ENCODE assay signal across 8 cellular contexts in the genomic region with DNA sequence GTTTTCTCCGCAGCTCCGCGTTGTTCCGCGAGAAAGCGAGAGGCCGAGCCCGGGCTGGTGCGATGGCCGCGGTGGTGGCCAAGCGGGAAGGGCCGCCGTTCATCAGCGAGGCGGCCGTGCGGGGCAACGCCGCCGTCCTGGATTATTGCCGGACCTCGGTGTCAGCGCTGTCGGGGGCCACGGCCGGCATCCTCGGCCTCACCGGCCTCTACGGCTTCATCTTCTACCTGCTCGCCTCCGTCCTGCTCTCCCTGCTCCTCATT. TPM values are rescaled to one million over a fixed set of nuclear protein-coding genes. Genes with fewer than 3 reads are reported as not detected.
DNase-seq lines count a peak whose midpoint lies in the region; TF ChIP-seq lines count a peak whose summit lies in the region.

No MANE protein-coding gene starts in this region.

- DNase-seq in cardiac muscle cell (ENCODE audit: low read depth in 1 of 2, low spot score in 1 of 2) (no peak), cardiac septum (ENCODE audit: low spot score) (no peak), type B pancreatic cell (ENCODE audit: extremely low spot score, unreplicated experiment) (no peak), DMS153 treated with DMSO at 0.1 percent for 48 hours (lab: John Stamatoyannopoulos, UW; ENCODE audit: unreplicated experiment) (no peak), pons (ENCODE audit: low spot score) (no peak), NCI-H2227 treated with DMSO at 0.1 percent for 48 hours (lab: John Stamatoyannopoulos, UW) (no peak)
- no peak for DNase-seq in activated T-helper 1 cell treated with anti-CD3 and anti-CD28 coated beads, Interleukin-12 subunit alpha, Interleukin-12 subunit beta, Interleukin-2, Interleukin-4 antibody, amounts not matched to agents 30 ng/mL and 10 ng/mL and 1 ng/mL, durations not matched to agents 14 hours and 24 hours and 36 hours (ENCODE audit: low spot score)

- H3K9me3 Mint-ChIP-seq in activated T-helper 1 cell treated with anti-CD3 and anti-CD28 coated beads, Interleukin-12 subunit alpha, Interleukin-12 subunit beta, Interleukin-2, Interleukin-4 antibody, amounts not matched to agents 30 ng/mL and 10 ng/mL and 1 ng/mL, durations not matched to agents 14 hours and 24 hours and 36 hours = no peaks in the 10 kb centered on the region
- no peaks in the 10 kb centered on the region for H3K9me3 Mint-ChIP-seq in type B pancreatic cell

- peaks cover 11% of the 10 kb centered on the region for H3K4me1 ChIP-seq in cardiac muscle cell (ENCODE audit: low read depth)

- TF ChIP-seq CTCF in cardiac muscle cell (IDR thresholded peaks at IDR 0.05; ENCODE audit: low read depth, low read length) (no peak), type B pancreatic cell (conservative IDR thresholded peaks at IDR 0.05) (no peak)

- peak overlapping the region; percentile 97 for H3K27ac Mint-ChIP-seq in activated T-helper 1 cell treated with anti-CD3 and anti-CD28 coated beads, Interleukin-12 subunit alpha, Interleukin-12 subunit beta, Interleukin-2, Interleukin-4 antibody, amounts not matched to agents 30 ng/mL and 10 ng/mL and 1 ng/mL, durations not matched to agents 14 hours and 24 hours and 36 hours
- peak overlapping the region; percentile 98 for H3K27ac Mint-ChIP-seq in type B pancreatic cell

- H3K27me3 ChIP-seq in cardiac muscle cell (no peaks in the 10 kb centered on the region), layer of hippocampus (ENCODE audit: control insufficient read depth, insufficient read depth, low read length) (no peaks in the 10 kb centered on the region)

- peak overlapping the region; percentile 95 for H3K27ac ChIP-seq in cardiac muscle cell
- peak overlapping the region; percentile 88 for H3K27ac ChIP-seq in layer of hippocampus (ENCODE audit: low read depth, low read length)

- no peaks in the 10 kb centered on the region for H3K9me3 ChIP-seq in cardiac muscle cell (ENCODE audit: low read depth)

- peaks cover 6% of the 10 kb centered on the region for H3K36me3 ChIP-seq in cardiac muscle cell

- peaks cover 21% of the 10 kb centered on the region for H3K4me1 Mint-ChIP-seq in activated T-helper 1 cell treated with anti-CD3 and anti-CD28 coated beads, Interleukin-12 subunit alpha, Interleukin-12 subunit beta, Interleukin-2, Interleukin-4 antibody, amounts not matched to agents 30 ng/mL and 10 ng/mL and 1 ng/mL, durations not matched to agents 14 hours and 24 hours and 36 hours (ENCODE audit: low read depth)
- peaks cover 25% of the 10 kb centered on the region for H3K4me1 Mint-ChIP-seq in type B pancreatic cell (ENCODE audit: unreplicated experiment)

- H3K4me3 Mint-ChIP-seq in activated T-helper 1 cell treated with anti-CD3 and anti-CD28 coated beads, Interleukin-12 subunit alpha, Interleukin-12 subunit beta, Interleukin-2, Interleukin-4 antibody, amounts not matched to agents 30 ng/mL and 10 ng/mL and 1 ng/mL, durations not matched to agents 14 hours and 24 hours and 36 hours = peak overlapping the region; percentile 98
- peak overlapping the region; percentile 98 for H3K4me3 Mint-ChIP-seq in type B pancreatic cell

- peaks cover 19% of the 10 kb centered on the region for H3K36me3 Mint-ChIP-seq in activated T-helper 1 cell treated with anti-CD3 and anti-CD28 coated beads, Interleukin-12 subunit alpha, Interleukin-12 subunit beta, Interleukin-2, Interleukin-4 antibody, amounts not matched to agents 30 ng/mL and 10 ng/mL and 1 ng/mL, durations not matched to agents 14 hours and 24 hours and 36 hours (ENCODE audit: low read depth)
- peaks cover 4% of the 10 kb centered on the region for H3K36me3 Mint-ChIP-seq in type B pancreatic cell

- intact Hi-C loops in cardiac septum (cut with DNase I) = loop anchor here (10.0 kb wide), 1 partner anchor 134 kb away; no protein-coding TSS in a partner anchor
- intact Hi-C loops in activated T-helper 1 cell treated with anti-CD3 and anti-CD28 coated beads, Interleukin-12 subunit alpha, Interleukin-12 subunit beta, Interleukin-2, Interleukin-4 antibody, amounts not matched to agents 30 ng/mL and 10 ng/mL and 1 ng/mL, durations not matched to agents 14 hours and 24 hours and 36 hours (cut with micrococcal nuclease) = loop anchor here (2.0 to 5.0 kb wide), 2 partner anchors 26 to 223 kb away; a partner anchor contains a TSS

- peak overlapping the region; percentile 78 for H3K4me3 ChIP-seq in cardiac muscle cell

- peaks cover 2% of the 10 kb centered on the region for H3K27me3 Mint-ChIP-seq in activated T-helper 1 cell treated with anti-CD3 and anti-CD28 coated beads, Interleukin-12 subunit alpha, Interleukin-12 subunit beta, Interleukin-2, Interleukin-4 antibody, amounts not matched to agents 30 ng/mL and 10 ng/mL and 1 ng/mL, durations not matched to agents 14 hours and 24 hours and 36 hours (ENCODE audit: insufficient read depth)
- H3K27me3 Mint-ChIP-seq in type B pancreatic cell = no peaks in the 10 kb centered on the region

RNA-seq across cellular contexts. Expression of a gene that starts 0.4 kb away (rescaled TPM):
- total RNA-seq in cardiac muscle cell (56.0 and 91.8 TPM in 2 replicates), cardiac septum (54.0 TPM), type B pancreatic cell (ENCODE audit: low replicate concordance) (38.6 and 46.6 TPM in 2 replicates)
- 154 and 165 TPM in 2 replicates for polyA plus RNA-seq in cardiac muscle cell
- 63.6 and 73.3 TPM in 2 replicates for total RNA-seq in activated T-helper 1 cell treated with anti-CD3 and anti-CD28 coated beads, Interleukin-12 subunit alpha, Interleukin-12 subunit beta, Interleukin-2, Interleukin-4 antibody, amounts not matched to agents 30 ng/mL and 10 ng/mL and 1 ng/mL, durations not matched to agents 14 hours and 24 hours and 36 hours

RNA-seq across cellular contexts. Expression of a gene that starts 0.6 kb away (rescaled TPM):
- total RNA-seq in cardiac muscle cell = 141 and 232 TPM in 2 replicates
- 155 and 286 TPM in 2 replicates for polyA plus RNA-seq in cardiac muscle cell
- 158 TPM for total RNA-seq in cardiac septum
- total RNA-seq in activated T-helper 1 cell treated with anti-CD3 and anti-CD28 coated beads, Interleukin-12 subunit alpha, Interleukin-12 subunit beta, Interleukin-2, Interleukin-4 antibody, amounts not matched to agents 30 ng/mL and 10 ng/mL and 1 ng/mL, durations not matched to agents 14 hours and 24 hours and 36 hours = 29.3 and 30.1 TPM in 2 replicates
- total RNA-seq in type B pancreatic cell (ENCODE audit: low replicate concordance) = 91.2 and 138 TPM in 2 replicates

RNA-seq across cellular contexts. Expression of a gene that starts 26.9 kb away (rescaled TPM):
- total RNA-seq in cardiac muscle cell (0.09 and 0.46 TPM in 2 replicates), cardiac septum (37.9 TPM), type B pancreatic cell (ENCODE audit: low replicate concordance) (0.69 and 1.3 TPM in 2 replicates)
- 0.46 TPM in 1 of 2 replicates, not detected in the other for polyA plus RNA-seq in cardiac muscle cell
- 133 and 143 TPM in 2 replicates for total RNA-seq in activated T-helper 1 cell treated with anti-CD3 and anti-CD28 coated beads, Interleukin-12 subunit alpha, Interleukin-12 subunit beta, Interleukin-2, Interleukin-4 antibody, amounts not matched to agents 30 ng/mL and 10 ng/mL and 1 ng/mL, durations not matched to agents 14 hours and 24 hours and 36 hours

RNA-seq across cellular contexts. Expression of a gene that starts 32.5 kb away (rescaled TPM):
- 17.0 and 21.1 TPM in 2 replicates for total RNA-seq in cardiac muscle cell
- 13.5 and 17.8 TPM in 2 replicates for polyA plus RNA-seq in cardiac muscle cell
- total RNA-seq in cardiac septum = 6.4 TPM
- 47.5 and 55.3 TPM in 2 replicates for total RNA-seq in activated T-helper 1 cell treated with anti-CD3 and anti-CD28 coated beads, Interleukin-12 subunit alpha, Interleukin-12 subunit beta, Interleukin-2, Interleukin-4 antibody, amounts not matched to agents 30 ng/mL and 10 ng/mL and 1 ng/mL, durations not matched to agents 14 hours and 24 hours and 36 hours
- total RNA-seq in type B pancreatic cell (ENCODE audit: low replicate concordance) = 17.4 and 17.5 TPM in 2 replicates

RNA-seq across cellular contexts. Expression of a gene that starts 33.0 kb away (rescaled TPM):
- total RNA-seq in cardiac muscle cell (6.1 and 8.8 TPM in 2 replicates), cardiac septum (4.8 TPM), type B pancreatic cell (ENCODE audit: low replicate concordance) (18.6 and 22.1 TPM in 2 replicates)
- 3.6 and 5.0 TPM in 2 replicates for polyA plus RNA-seq in cardiac muscle cell
- total RNA-seq in activated T-helper 1 cell treated with anti-CD3 and anti-CD28 coated beads, Interleukin-12 subunit alpha, Interleukin-12 subunit beta, Interleukin-2, Interleukin-4 antibody, amounts not matched to agents 30 ng/mL and 10 ng/mL and 1 ng/mL, durations not matched to agents 14 hours and 24 hours and 36 hours = 20.0 and 21.5 TPM in 2 replicates

Comparison
In these comparisons a context has a peak if more than half of its experiments do, and no peak if none do; other contexts are left out.
1. RNA of a gene that starts 26.9 kb away (total RNA-seq): 133 to 143 TPM in activated T-helper 1 cell treated with anti-CD3 and anti-CD28 coated beads, Interleukin-12 subunit alpha, Interleukin-12 subunit beta, Interleukin-2, Interleukin-4 antibody, amounts not matched to agents 30 ng/mL and 10 ng/mL and 1 ng/mL, durations not matched to agents 14 hours and 24 hours and 36 hours and 37.9 TPM in cardiac septum (single experiment); 0.69 to 1.3 TPM in type B pancreatic cell and 0.09 to 0.46 TPM in cardiac muscle cell; every median in the first group is over 10 times any median in the second.